In genomic region chr12:6216581-6216980, GRCh38 we compare ENCODE assay signal across 10 cellular contexts. TPM values are rescaled to one million over a fixed set of nuclear protein-coding genes. Genes with fewer than 3 reads are reported as not detected.
DNase-seq lines count a peak whose midpoint lies in the region; ATAC-seq and TF ChIP-seq lines count a peak whose summit lies in the region.
"Had no signal": no experiment of that assay in that cellular context is flagged by ENCODE, and none has a peak within 500 bp of the region (broad histone marks: within the 10 kb centered on the region; RNA-seq: fewer than 3 reads in every experiment).

No MANE protein-coding gene starts in this region.

- H3K4me2 ChIP-seq in parathyroid adenoma (ENCODE audit: low read length) = peak overlapping the region; percentile 53

- H2AFZ ChIP-seq in parathyroid adenoma = no peak overlapping the region

- H3K27ac Mint-ChIP-seq in stimulated activated naive CD8-positive, alpha-beta T cell treated with anti-CD3 and anti-CD28 coated beads, Interleukin-15, amount 100 ng/mL, for 72 hours = peak overlapping the region; percentile 21

- no peaks in the 10 kb centered on the region for H3K9me3 Mint-ChIP-seq in stimulated activated naive CD8-positive, alpha-beta T cell treated with anti-CD3 and anti-CD28 coated beads, Interleukin-15, amount 100 ng/mL, for 72 hours

- no peak for ATAC-seq in stimulated activated naive CD8-positive, alpha-beta T cell treated with anti-CD3 and anti-CD28 coated beads, Interleukin-15, amount 100 ng/mL, for 72 hours
- no peak for ATAC-seq in stimulated activated naive CD8-positive, alpha-beta T cell treated with anti-CD3 and anti-CD28 coated beads, Interleukin-15, Interleukin-2, amounts not matched to agents 100 U/mL and 50 U/mL, for 24 hours

- H3K9ac ChIP-seq in parathyroid adenoma = peak overlapping the region; percentile 15

- H3K4me1 ChIP-seq in esophagus muscularis mucosa (peaks cover 87 to 100% (median 99%) of the 10 kb centered on the region in 4 donors), parathyroid adenoma (peaks cover 87% of the 10 kb centered on the region)

- no peak for DNase-seq in stimulated activated naive CD8-positive, alpha-beta T cell treated with anti-CD3 and anti-CD28 coated beads, Interleukin-15, amount 100 ng/mL, for 72 hours
- no peak for DNase-seq in stimulated activated naive CD8-positive, alpha-beta T cell treated with anti-CD3 and anti-CD28 coated beads, Interleukin-15, Interleukin-2, amounts not matched to agents 100 U/mL and 50 U/mL, for 24 hours
- DNase-seq in esophagus muscularis mucosa (ENCODE audit: extremely low spot score) = no peak
- no peak for DNase-seq in stimulated activated CD4-positive, alpha-beta T cell treated with anti-CD3 and anti-CD28 coated beads, Interleukin-2, amount 100 ng/mL, for 48 hours
- no peak for DNase-seq in NOMO-1 treated with dmso at 0.1 percent for 144 hours (lab: John Stamatoyannopoulos, UW; ENCODE audit: unreplicated experiment)
- no peak for DNase-seq in NCI-H82 (lab: John Stamatoyannopoulos, UW)
- no peak for DNase-seq in OCI-M1 (lab: John Stamatoyannopoulos, UW)
- DNase-seq: NCI-H1092 treated with DMSO at 0.1 percent for 48 hours, NCI-H748 treated with DMSO at 0.1 percent for 48 hours had no signal

- no peak overlapping the region for H3K4me3 Mint-ChIP-seq in stimulated activated naive CD8-positive, alpha-beta T cell treated with anti-CD3 and anti-CD28 coated beads, Interleukin-15, amount 100 ng/mL, for 72 hours

- H3K27me3 ChIP-seq in esophagus muscularis mucosa (no peaks in the 10 kb centered on the region), parathyroid adenoma (ENCODE audit: control insufficient read depth, insufficient read depth, low read length) (no peaks in the 10 kb centered on the region)

- H3K27ac ChIP-seq in esophagus muscularis mucosa (replicated peaks in 1 of 4) (peak overlapping the region; percentile 94 to 100 (median 98)), parathyroid adenoma (peak overlapping the region; percentile 99)

- peaks cover 49% of the 10 kb centered on the region for H3K4me1 Mint-ChIP-seq in stimulated activated naive CD8-positive, alpha-beta T cell treated with anti-CD3 and anti-CD28 coated beads, Interleukin-15, amount 100 ng/mL, for 72 hours

- H3K36me3 ChIP-seq in esophagus muscularis mucosa (peaks cover 0 to 33% (median 11%) of the 10 kb centered on the region in 4 donors), parathyroid adenoma (ENCODE audit: control insufficient read depth, insufficient read depth, low read length) (no peaks in the 10 kb centered on the region)

- peaks cover 80% of the 10 kb centered on the region for H3K79me2 ChIP-seq in parathyroid adenoma

- TF ChIP-seq POLR2A in esophagus muscularis mucosa (IDR thresholded peaks at IDR 0.05; ENCODE audit: low read depth) = no peak

- WGBS in esophagus muscularis mucosa = 52% methylated on average over 7 of the region's 7 CpGs

- intact Hi-C loops in esophagus muscularis mucosa (cut with DNase I) = no loop called here

- TF ChIP-seq CTCF in esophagus muscularis mucosa (IDR thresholded peaks at IDR 0.05) (no peak), parathyroid adenoma (IDR thresholded peaks at IDR 0.05) (no peak)

- no peaks in the 10 kb centered on the region for H3K9me3 ChIP-seq in esophagus muscularis mucosa
- no peaks in the 10 kb centered on the region for H3K9me3 ChIP-seq in parathyroid adenoma (ENCODE audit: control insufficient read depth, low read length)

- H3K27me3 Mint-ChIP-seq in stimulated activated naive CD8-positive, alpha-beta T cell treated with anti-CD3 and anti-CD28 coated beads, Interleukin-15, amount 100 ng/mL, for 72 hours = no peaks in the 10 kb centered on the region

- H3K4me3 ChIP-seq in esophagus muscularis mucosa (peak overlapping the region in 2 of 4 donors; percentile 8 to 18), parathyroid adenoma (ENCODE audit: low read depth, low read length) (peak overlapping the region; percentile 28)

- TF ChIP-seq EP300 in esophagus muscularis mucosa (IDR thresholded peaks at IDR 0.05) = no peak

RNA-seq across cellular contexts. Expression of gene CD9, which starts 16.4 kb away (rescaled TPM):
- total RNA-seq in esophagus muscularis mucosa = 100 to 1,000 TPM; 349 to 416 (median 399) TPM
